Comparison of ENCODE assay signal across 16 cellular contexts in the genomic region with DNA sequence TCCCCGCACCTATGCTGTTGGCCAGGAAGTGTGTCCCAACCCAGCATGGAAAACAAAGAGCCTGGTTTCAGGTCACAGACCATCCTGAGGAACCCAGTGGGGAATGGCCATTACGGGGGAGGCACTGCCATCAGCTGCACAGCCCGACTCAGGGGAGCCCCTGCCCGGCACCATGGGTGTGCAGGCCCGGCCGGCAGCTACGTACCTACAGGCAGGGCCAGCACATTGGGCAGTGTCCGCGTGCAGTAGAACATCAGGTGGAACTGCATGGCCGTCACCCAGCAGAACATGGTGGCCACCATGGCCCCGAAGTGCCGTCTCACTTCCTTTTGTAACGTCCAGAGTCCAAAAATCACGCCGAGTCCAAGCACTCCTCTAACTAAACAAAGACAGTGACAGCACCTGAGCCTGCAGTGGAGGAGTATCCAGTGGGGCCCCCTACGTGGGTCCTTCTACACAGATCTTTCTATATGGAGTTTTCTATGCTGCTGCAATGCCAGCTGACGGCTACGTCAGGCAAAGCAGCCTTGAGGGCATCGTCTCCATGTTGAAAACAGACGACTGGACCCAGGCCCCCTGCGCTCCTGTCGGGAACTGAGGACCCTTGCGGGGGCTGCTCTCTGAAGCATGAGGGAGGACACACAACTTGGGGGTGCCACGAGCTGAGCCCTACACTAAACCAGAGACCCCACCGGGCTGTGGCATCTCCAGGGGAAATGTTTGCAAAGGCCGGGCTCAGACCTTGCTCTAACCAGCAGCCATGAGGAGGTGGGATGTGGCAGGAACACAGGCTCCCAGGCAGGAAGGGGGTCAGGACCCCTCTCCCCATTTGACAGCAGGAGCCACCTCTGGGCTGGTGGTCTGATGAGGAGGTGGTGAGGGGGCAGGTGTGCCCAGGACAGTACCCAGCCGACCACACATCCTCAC. TPM values are rescaled to one million over a fixed set of nuclear protein-coding genes. Genes with fewer than 3 reads are reported as not detected.
DNase-seq lines count a peak whose midpoint lies in the region; ATAC-seq, FAIRE-seq and TF ChIP-seq lines count a peak whose summit lies in the region.
"Had no signal": no experiment of that assay in that cellular context is flagged by ENCODE, and none has a peak within 500 bp of the region (broad histone marks: within the 10 kb centered on the region; RNA-seq: fewer than 3 reads in every experiment).

No MANE protein-coding gene starts in this region.

- H3K27me3 ChIP-seq in BLaER1 (no peaks in the 10 kb centered on the region), H1 (replicated peaks in 1 of 4; ENCODE audit: control insufficient read depth in 3 of 4, extremely low read depth in 1 of 4, insufficient read depth in 3 of 4, low read length in 3 of 4) (no peaks in the 10 kb centered on the region), lower lobe of right lung (ENCODE audit: low read depth) (no peaks in the 10 kb centered on the region), osteoblast (ENCODE audit: insufficient read depth, low read length) (no peaks in the 10 kb centered on the region)
- H3K27me3 ChIP-seq: BLaER1 treated with 17β-estradiol and CSF1 and Interleukin-3, amounts not matched to agents 10 nM and 100 nM had no signal

- peak overlapping the region; percentile 1 for H3K56ac ChIP-seq in H1 (replicated peaks; ENCODE audit: insufficient read length, low read depth, low read length)

- no peaks in the 10 kb centered on the region for H3K79me2 ChIP-seq in H1 (ENCODE audit: control insufficient read depth in 1 of 2, insufficient read depth in 2 of 2, low read length in 2 of 2)
- no peaks in the 10 kb centered on the region for H3K79me2 ChIP-seq in osteoblast (ENCODE audit: insufficient read depth, low read length)

- no peak overlapping the region for H2BK120ac ChIP-seq in H1 (replicated peaks; ENCODE audit: low read depth, low read length)

- no peak overlapping the region for H2BK20ac ChIP-seq in H1 (ENCODE audit: low read length)

- no peak overlapping the region for H2AFZ ChIP-seq in H1 (ENCODE audit: low read length)
- H2AFZ ChIP-seq in osteoblast (ENCODE audit: low read length) = no peak overlapping the region
- H2AFZ ChIP-seq: GM23248 had no signal

- H2BK15ac ChIP-seq in H1 (ENCODE audit: low read length) = no peak overlapping the region

- no peak overlapping the region for H2AK5ac ChIP-seq in H1 (ENCODE audit: low read depth, low read length)

- no peak for TF ChIP-seq POLR2A in H1 (IDR thresholded peaks at IDR 0.05; ENCODE audit: control extremely low read depth in 1 of 2, low read depth in 2 of 2, low read length in 2 of 2)

- H3K79me1 ChIP-seq in H1 (ENCODE audit: low read depth, low read length) = peaks cover 2% of the 10 kb centered on the region; the same call in 1 of the 2 replicates

- H4K5ac ChIP-seq in H1 (ENCODE audit: insufficient read length, low read depth, low read length) = no peak overlapping the region

- intact Hi-C loops in lower lobe of right lung (cut with DNase I) = no loop called here

- H3K36me3 ChIP-seq in BLaER1 (peaks cover 93% of the 10 kb centered on the region), H1 (ENCODE audit: control insufficient read depth in 2 of 4, insufficient read depth in 4 of 4, low read length in 3 of 4) (peaks cover 0 to 6% (median 1%) of the 10 kb centered on the region in 4 experiments; a peak in 4 of 8 replicates), lower lobe of right lung (peaks cover 73% of the 10 kb centered on the region), osteoblast (ENCODE audit: insufficient read depth, low read length) (peaks cover 16% of the 10 kb centered on the region)

- H3K9ac ChIP-seq in BLaER1 (no peak overlapping the region), H1 (replicated peaks in 1 of 4; ENCODE audit: extremely low read depth in 1 of 4, low read depth in 3 of 4, low read length in 3 of 4) (no peak overlapping the region)
- H3K9ac ChIP-seq: BLaER1 treated with 17β-estradiol and CSF1 and Interleukin-3, amounts not matched to agents 10 nM and 100 nM; GM23248 had no signal

- 89% methylated on average over 27 of the region's 27 CpGs; no CpG with 5 or more reads in 1 of the 2 experiments for WGBS in H1 (ENCODE audit: extremely low coverage in 1 of 2, insufficient coverage in 1 of 2, insufficient read length in 1 of 2, insufficient replicate concordance in 2 of 2, low coverage in 1 of 2, low lambda C conversion rate in 2 of 2, missing lambda C conversion rate in 1 of 2), 2 experiments

- H3K23me2 ChIP-seq in H1 (ENCODE audit: low read depth, low read length) = no peaks in the 10 kb centered on the region

- TF ChIP-seq CTCF in H1 (IDR thresholded peaks at IDR 0.05; ENCODE audit: control extremely low read depth in 1 of 3, insufficient read depth in 1 of 3, low read depth in 1 of 3, low read length in 3 of 3) (no peak), lower lobe of right lung (IDR thresholded peaks at IDR 0.05) (no peak), osteoblast (IDR thresholded peaks at IDR 0.05; ENCODE audit: extremely low read depth, low read depth, low read length) (no peak)

- CTCF ChIA-PET in H1 (lab: Charles Lee; ENCODE audit: partially characterized antibody) = interaction anchor here (0.9 kb wide), 1 partner anchor 11 kb away, joined by 3 read pairs; no protein-coding TSS in a partner anchor

- no peak overlapping the region for H3K18ac ChIP-seq in H1 (ENCODE audit: extremely low read depth, low read length)

- no peak overlapping the region for H3K14ac ChIP-seq in H1 (ENCODE audit: insufficient read length)

- no peak overlapping the region for H3K4ac ChIP-seq in H1 (replicated peaks; ENCODE audit: insufficient read length, low read depth, low read length)

- H3K4me2 ChIP-seq in BLaER1 = peak overlapping the region; percentile 12; the same call in 1 of the 2 replicates
- H3K4me2 ChIP-seq in H1 (ENCODE audit: insufficient read depth in 1 of 2, low read depth in 2 of 2, low read length in 2 of 2) = no peak overlapping the region
- H3K4me2 ChIP-seq in osteoblast (ENCODE audit: insufficient read depth, low read length) = no peak overlapping the region

- H2BK12ac ChIP-seq in H1 (ENCODE audit: low read depth, low read length) = no peak overlapping the region

- H3K23ac ChIP-seq in H1 (ENCODE audit: insufficient read length) = no peak overlapping the region

- no peak for DNase-seq in H1 (ENCODE audit: low read depth in 1 of 2, low spot score in 2 of 2)
- DNase-seq in lower lobe of right lung = peak; percentile 44
- DNase-seq in osteoblast (ENCODE audit: insufficient read length, low spot score, missing footprints) = peak; percentile 51
- no peak for DNase-seq in RCC 7860 (ENCODE audit: low spot score)
- no peak for DNase-seq in HT-29 (ENCODE audit: low spot score)
- no peak for DNase-seq in midbrain (lab: John Stamatoyannopoulos, UW)
- DNase-seq: 8988T; AML-193; Calu3; CD4-positive, alpha-beta T cell; DMS 273 treated with DMSO at 0.1 percent for 48 hours; GM23248; H7 had no signal

- no peak overlapping the region for H4K91ac ChIP-seq in H1 (replicated peaks; ENCODE audit: insufficient read length, low read length)

- POLR2A ChIA-PET in H1 (lab: Charles Lee; ENCODE audit: partially characterized antibody) = no interaction called here

- FAIRE-seq in H1 (lab: Jason Lieb, UNC) = no peak
- FAIRE-seq in RCC 7860 (lab: Jason Lieb, UNC) = no peak
- FAIRE-seq: GM18507 had no signal

- ATAC-seq in lower lobe of right lung = no peak

- no peak overlapping the region for H4K8ac ChIP-seq in H1 (ENCODE audit: extremely low read depth, insufficient read depth, low read length)

- H3K4me3 ChIP-seq in BLaER1 = no peak overlapping the region
- H3K4me3 ChIP-seq in H1 (ENCODE audit: extremely low read depth in 1 of 4, insufficient read depth in 2 of 4, low read depth in 3 of 4, low read length in 4 of 4) = no peak overlapping the region
- H3K4me3 ChIP-seq in lower lobe of right lung = no peak overlapping the region
- no peak overlapping the region for H3K4me3 ChIP-seq in osteoblast (ENCODE audit: insufficient read depth, low read length)
- H3K4me3 ChIP-seq: BLaER1 treated with 17β-estradiol and CSF1 and Interleukin-3, amounts not matched to agents 10 nM and 100 nM; GM23248 had no signal

- TF ChIP-seq RAD21 in H1 (IDR thresholded peaks at IDR 0.05 in 1 of 2, conservative IDR thresholded peaks at IDR 0.05 in 1 of 2; ENCODE audit: low read depth in 2 of 2, low read length in 2 of 2) = no peak

- H3K4me1 ChIP-seq in BLaER1 (peaks cover 10% of the 10 kb centered on the region), H1 (replicated peaks in 1 of 4; ENCODE audit: control insufficient read depth in 3 of 4, insufficient read depth in 4 of 4, low read length in 3 of 4) (no peaks in the 10 kb centered on the region; a peak in 1 of 7 replicates), lower lobe of right lung (no peaks in the 10 kb centered on the region), osteoblast (ENCODE audit: insufficient read depth, low read length) (no peaks in the 10 kb centered on the region)

- H3K9me3 ChIP-seq in BLaER1 (no peaks in the 10 kb centered on the region), H1 (ENCODE audit: insufficient read depth in 2 of 2, low read depth in 1 of 2, low read length in 1 of 2) (no peaks in the 10 kb centered on the region), lower lobe of right lung (no peaks in the 10 kb centered on the region), osteoblast (ENCODE audit: low read depth, low read length) (no peaks in the 10 kb centered on the region)
- H3K9me3 ChIP-seq: BLaER1 treated with 17β-estradiol and CSF1 and Interleukin-3, amounts not matched to agents 10 nM and 100 nM had no signal

- no peak for TF ChIP-seq EP300 in H1 (IDR thresholded peaks at IDR 0.05; ENCODE audit: borderline replicate concordance in 1 of 2, low read depth in 2 of 2, low read length in 2 of 2)

- no peak overlapping the region for H2BK5ac ChIP-seq in H1 (ENCODE audit: low read depth, low read length)

- H4K20me1 ChIP-seq in BLaER1 = peaks cover 81% of the 10 kb centered on the region
- H4K20me1 ChIP-seq in H1 (replicated peaks in 1 of 2; ENCODE audit: control insufficient read depth in 1 of 2, insufficient read depth in 2 of 2, low read length in 2 of 2) = peaks cover 2 to 17% of the 10 kb centered on the region in 2 experiments
- no peaks in the 10 kb centered on the region for H4K20me1 ChIP-seq in osteoblast (ENCODE audit: insufficient read depth, low read length)

- H3K27ac ChIP-seq in BLaER1 = 0 out of 2 replicates have a peak overlapping the region, but pooled peaks have one; percentile 38
- H3K27ac ChIP-seq in H1 (ENCODE audit: low read depth, low read length) = no peak overlapping the region
- no peak overlapping the region for H3K27ac ChIP-seq in lower lobe of right lung
- no peak overlapping the region for H3K27ac ChIP-seq in osteoblast (ENCODE audit: low read depth, low read length)
- H3K27ac ChIP-seq: BLaER1 treated with 17β-estradiol and CSF1 and Interleukin-3, amounts not matched to agents 10 nM and 100 nM; GM23248 had no signal

RNA-seq across cellular contexts. Expression of a gene that starts 7.7 kb away (rescaled TPM):
- 22.5 and 25.0 TPM in 2 replicates for total RNA-seq in H1 (2021; fragmentation: NEBNext Ultra II Directional; extraction: Animal tissue kit (Norgen Biotek cat#: 25700))
- polyA plus RNA-seq in H1 (2011; rRNA removed) = 13.4 and 24.1 TPM in 2 replicates
- 16.1 TPM for polyA plus RNA-seq in H1 (2011; cell fraction: cytosol; rRNA removed)
- polyA plus RNA-seq in H1 (2011; cell fraction: nucleus; rRNA removed) = 28.5 TPM
- polyA plus RNA-seq in H1 (2012, experiment 1 of 2) = 14.6 to 25.7 TPM (median 22.3 TPM) in 4 replicates
- 19.9 TPM for polyA plus RNA-seq in H1 (2012, experiment 2 of 2)
- polyA plus RNA-seq in H1 (2013, experiment 1 of 2) = 23.8 TPM
- polyA plus RNA-seq in H1 (2013, experiment 2 of 2) = 25.7 TPM
- 20.3 and 23.2 TPM in 2 replicates for polyA minus RNA-seq in H1 (2011; rRNA and poly(A)+ RNA removed)
- polyA minus RNA-seq in H1 (2011; cell fraction: cytosol; rRNA and poly(A)+ RNA removed) = 11.2 TPM
- 7.9 TPM for polyA minus RNA-seq in H1 (2011; cell fraction: nucleus; rRNA and poly(A)+ RNA removed)
- total RNA-seq in lower lobe of right lung (25.9 TPM), osteoblast (18.8 and 20.0 TPM in 2 replicates)
- total RNA-seq in HT-29 (2014; rRNA removed; shearing (Covaris generic)) = 17.9 and 27.1 TPM in 2 replicates

RNA-seq across cellular contexts. Expression of a gene that starts 7.9 kb away (rescaled TPM):
- 36.6 and 39.4 TPM in 2 replicates for total RNA-seq in H1 (2021; fragmentation: NEBNext Ultra II Directional; extraction: Animal tissue kit (Norgen Biotek cat#: 25700))
- polyA plus RNA-seq in H1 (2011; rRNA removed) = 24.5 and 34.3 TPM in 2 replicates
- polyA plus RNA-seq in H1 (2011; cell fraction: cytosol; rRNA removed) = 35.6 TPM
- polyA plus RNA-seq in H1 (2011; cell fraction: nucleus; rRNA removed) = 52.5 TPM
- polyA plus RNA-seq in H1 (2012, experiment 1 of 2) = 19.3 to 35.8 TPM (median 34.6 TPM) in 4 replicates
- 23.7 TPM for polyA plus RNA-seq in H1 (2012, experiment 2 of 2)
- 24.9 TPM for polyA plus RNA-seq in H1 (2013, experiment 1 of 2)
- 26.3 TPM for polyA plus RNA-seq in H1 (2013, experiment 2 of 2)
- 6.1 and 8.2 TPM in 2 replicates for polyA minus RNA-seq in H1 (2011; rRNA and poly(A)+ RNA removed)
- polyA minus RNA-seq in H1 (2011; cell fraction: cytosol; rRNA and poly(A)+ RNA removed) = 8.7 TPM
- 8.0 TPM for polyA minus RNA-seq in H1 (2011; cell fraction: nucleus; rRNA and poly(A)+ RNA removed)
- total RNA-seq in lower lobe of right lung (42.7 TPM), osteoblast (28.0 and 31.1 TPM in 2 replicates)
- 70.4 and 75.0 TPM in 2 replicates for total RNA-seq in HT-29 (2014; rRNA removed; shearing (Covaris generic))

RNA-seq across cellular contexts. Expression of a gene that starts 50.1 kb away (rescaled TPM):
- 30.0 and 31.2 TPM in 2 replicates for total RNA-seq in H1 (2021; fragmentation: NEBNext Ultra II Directional; extraction: Animal tissue kit (Norgen Biotek cat#: 25700))
- 22.6 and 40.2 TPM in 2 replicates for polyA plus RNA-seq in H1 (2011; rRNA removed)
- polyA plus RNA-seq in H1 (2011; cell fraction: cytosol; rRNA removed) = 20.5 TPM
- polyA plus RNA-seq in H1 (2011; cell fraction: nucleus; rRNA removed) = 43.4 TPM
- polyA plus RNA-seq in H1 (2012, experiment 1 of 2) = 16.0 to 28.8 TPM (median 24.5 TPM) in 4 replicates
- polyA plus RNA-seq in H1 (2012, experiment 2 of 2) = 23.8 TPM
- 20.9 TPM for polyA plus RNA-seq in H1 (2013, experiment 1 of 2)
- polyA plus RNA-seq in H1 (2013, experiment 2 of 2) = 21.1 TPM
- polyA minus RNA-seq in H1 (2011; rRNA and poly(A)+ RNA removed) = 3.8 and 3.9 TPM in 2 replicates
- polyA minus RNA-seq in H1 (2011; cell fraction: cytosol; rRNA and poly(A)+ RNA removed) = 17.7 TPM
- 20.5 TPM for polyA minus RNA-seq in H1 (2011; cell fraction: nucleus; rRNA and poly(A)+ RNA removed)
- total RNA-seq in lower lobe of right lung = 94.7 TPM
- total RNA-seq in osteoblast = 14.4 and 19.9 TPM in 2 replicates
- total RNA-seq in HT-29 (2014; rRNA removed; shearing (Covaris generic)) = 161 and 183 TPM in 2 replicates

RNA-seq across cellular contexts. Expression of a gene that starts 56.8 kb away (rescaled TPM):
- total RNA-seq in H1 (2021; fragmentation: NEBNext Ultra II Directional; extraction: Animal tissue kit (Norgen Biotek cat#: 25700)) = 28.3 TPM in 2 replicates
- polyA plus RNA-seq in H1 (2011; rRNA removed) = 11.0 and 14.5 TPM in 2 replicates
- 10.6 TPM for polyA plus RNA-seq in H1 (2011; cell fraction: cytosol; rRNA removed)
- polyA plus RNA-seq in H1 (2011; cell fraction: nucleus; rRNA removed) = 15.8 TPM
- polyA plus RNA-seq in H1 (2012, experiment 1 of 2) = 15.1 to 18.5 TPM (median 17.5 TPM) in 4 replicates
- polyA plus RNA-seq in H1 (2012, experiment 2 of 2) = 7.3 TPM
- 14.2 TPM for polyA plus RNA-seq in H1 (2013, experiment 1 of 2)
- 14.2 TPM for polyA plus RNA-seq in H1 (2013, experiment 2 of 2)
- polyA minus RNA-seq in H1 (2011; rRNA and poly(A)+ RNA removed) = 12.9 and 14.6 TPM in 2 replicates
- polyA minus RNA-seq in H1 (2011; cell fraction: cytosol; rRNA and poly(A)+ RNA removed) = 16.2 TPM
- polyA minus RNA-seq in H1 (2011; cell fraction: nucleus; rRNA and poly(A)+ RNA removed) = 14.9 TPM
- total RNA-seq in lower lobe of right lung = 12.7 TPM
- 8.0 and 8.3 TPM in 2 replicates for total RNA-seq in osteoblast
- 10.6 and 15.3 TPM in 2 replicates for total RNA-seq in HT-29 (2014; rRNA removed; shearing (Covaris generic))

Comparison
In these comparisons a context has a peak if more than half of its experiments do, and no peak if none do; other contexts are left out.
1. DNase-seq: peak in lower lobe of right lung (single experiment) and osteoblast (single experiment); none in H1 (0 of 2), RCC 7860 (single experiment), HT-29 (single experiment) and midbrain (single experiment).